ENCODE assay signal across 17 cellular contexts in genomic region chr10:44733743-44734488, GRCh38.
DNase-seq lines count a peak whose midpoint lies in the region; ATAC-seq and TF ChIP-seq lines count a peak whose summit lies in the region.
"Had no signal": no experiment of that assay in that cellular context is flagged by ENCODE, and none has a peak within 500 bp of the region (broad histone marks: within the 10 kb centered on the region; RNA-seq: fewer than 3 reads in every experiment).

No MANE protein-coding gene starts in this region.

- no peak overlapping the region for H3K9ac ChIP-seq in Loucy (ENCODE audit: low read depth, low read length, poor library complexity, severe bottlenecking)

- H3K4me3 ChIP-seq in Loucy (ENCODE audit: low read length, poor library complexity, severe bottlenecking) = no peak overlapping the region
- no peak overlapping the region for H3K4me3 ChIP-seq in epithelial cell of proximal tubule (ENCODE audit: low read depth, low read length)
- H3K4me3 ChIP-seq: right atrium auricular region, SJSA1, upper lobe of left lung had no signal

- H3K36me3 Mint-ChIP-seq in nephron (ENCODE audit: low read depth) = no peaks in the 10 kb centered on the region
- H3K36me3 Mint-ChIP-seq in stimulated activated naive B cell treated with anti-CD40 and anti-IgM and Interleukin-4, amounts not matched to agents 10 μg/mL and 1 μg/mL and 100 μg/mL, for 72 hours = peaks cover 3 to 5% of the 10 kb centered on the region in 2 donors
- no peaks in the 10 kb centered on the region for H3K36me3 Mint-ChIP-seq in effector memory CD8-positive, alpha-beta T cell (ENCODE audit: insufficient read depth)
- H3K36me3 Mint-ChIP-seq: brain had no signal

- no peak overlapping the region for H3K4me3 Mint-ChIP-seq in nephron
- no peak overlapping the region for H3K4me3 Mint-ChIP-seq in stimulated activated naive B cell treated with anti-CD40 and anti-IgM and Interleukin-4, amounts not matched to agents 10 μg/mL and 1 μg/mL and 100 μg/mL, for 72 hours
- no peak overlapping the region for H3K4me3 Mint-ChIP-seq in effector memory CD8-positive, alpha-beta T cell
- H3K4me3 Mint-ChIP-seq: brain; naive thymus-derived CD8-positive, alpha-beta T cell had no signal

- H3F3A ChIP-seq in Loucy (ENCODE audit: low read depth) = no peaks in the 10 kb centered on the region

- TF ChIP-seq CTCF in GM12873 (IDR thresholded peaks at IDR 0.05; ENCODE audit: insufficient read depth, low read depth, low read length, missing control alignments) = peak; percentile 7
- TF ChIP-seq CTCF in Loucy (conservative IDR thresholded peaks at IDR 0.05; ENCODE audit: low read length) = peak; percentile 63
- TF ChIP-seq CTCF in epithelial cell of proximal tubule (conservative IDR thresholded peaks at IDR 0.05; ENCODE audit: low read depth, low read length) = peak; percentile 53
- peak in 1 of 3 experiments; percentile 9 for TF ChIP-seq CTCF in nephron (IDR thresholded peaks at IDR 0.05; ENCODE audit: unreplicated experiment in 3 of 3)

- no peaks in the 10 kb centered on the region for H3K79me2 ChIP-seq in Loucy (ENCODE audit: insufficient read depth, low read length)

- peaks cover 9% of the 10 kb centered on the region for H3K4me1 ChIP-seq in Loucy (ENCODE audit: insufficient read depth, low read length, poor library complexity, severe bottlenecking)
- H3K4me1 ChIP-seq: right atrium auricular region, SJSA1, upper lobe of left lung had no signal

- H3K27ac Mint-ChIP-seq in nephron = peak overlapping the region in 2 of 3 experiments; percentile 41 to 44
- H3K27ac Mint-ChIP-seq in stimulated activated naive B cell treated with anti-CD40 and anti-IgM and Interleukin-4, amounts not matched to agents 10 μg/mL and 1 μg/mL and 100 μg/mL, for 72 hours = no peak overlapping the region
- H3K27ac Mint-ChIP-seq in effector memory CD8-positive, alpha-beta T cell = no peak overlapping the region
- H3K27ac Mint-ChIP-seq: brain; naive thymus-derived CD8-positive, alpha-beta T cell had no signal

- no peak overlapping the region for H3K4me2 ChIP-seq in Loucy (ENCODE audit: low read depth, low read length, poor library complexity, severe bottlenecking)

- no peak for DNase-seq in epithelial cell of proximal tubule (ENCODE audit: low read depth)
- no peak for DNase-seq in stimulated activated naive B cell treated with anti-CD40 and anti-IgM and Interleukin-4, amounts not matched to agents 10 μg/mL and 1 μg/mL and 100 μg/mL, for 72 hours
- no peak for DNase-seq in NCI-H187 treated with DMSO at 0.1 percent for 48 hours (lab: John Stamatoyannopoulos, UW)
- DNase-seq in effector memory CD8-positive, alpha-beta T cell = no peak
- DNase-seq: activated CD8-positive, alpha-beta memory T cell treated with anti-CD3 and anti-CD28 coated beads for 24 hours; activated gamma-delta T cell treated with Interleukin-2 at 50 U/mL for 16 hours; GF-D8; left colon; naive thymus-derived CD8-positive, alpha-beta T cell; stimulated activated CD4-positive, alpha-beta T cell treated with anti-CD3 and anti-CD28 coated beads, Interleukin-4, amount 100 ng/mL, for 1 hour; upper lobe of left lung had no signal

- H2AFZ ChIP-seq in Loucy (ENCODE audit: low read length) = no peak overlapping the region

- H3K27me3 ChIP-seq in Loucy (ENCODE audit: insufficient read depth, low read length, poor library complexity, severe bottlenecking) = no peaks in the 10 kb centered on the region
- H3K27me3 ChIP-seq: right atrium auricular region, SJSA1, upper lobe of left lung had no signal

- H3K27me3 Mint-ChIP-seq in nephron (ENCODE audit: low read depth) = no peaks in the 10 kb centered on the region
- H3K27me3 Mint-ChIP-seq in stimulated activated naive B cell treated with anti-CD40 and anti-IgM and Interleukin-4, amounts not matched to agents 10 μg/mL and 1 μg/mL and 100 μg/mL, for 72 hours = peaks cover 30 to 36% of the 10 kb centered on the region in 2 donors
- H3K27me3 Mint-ChIP-seq in effector memory CD8-positive, alpha-beta T cell = peaks cover 18% of the 10 kb centered on the region in 2 donors

- H3K36me3 ChIP-seq in Loucy (ENCODE audit: insufficient read depth, low read length) = no peaks in the 10 kb centered on the region
- H3K36me3 ChIP-seq: right atrium auricular region, SJSA1, upper lobe of left lung had no signal

- ATAC-seq in stimulated activated naive B cell treated with anti-CD40 and anti-IgM and Interleukin-4, amounts not matched to agents 10 μg/mL and 1 μg/mL and 100 μg/mL, for 72 hours (replicated peaks) = no peak
- ATAC-seq in effector memory CD8-positive, alpha-beta T cell (replicated peaks) = no peak
- ATAC-seq: left colon; naive thymus-derived CD8-positive, alpha-beta T cell had no signal

- H4K20me1 ChIP-seq in Loucy (ENCODE audit: insufficient read depth, low read length, poor library complexity, severe bottlenecking) = no peaks in the 10 kb centered on the region

- H3K9me2 ChIP-seq in Loucy (replicated peaks; ENCODE audit: low read depth, low read length) = no peaks in the 10 kb centered on the region

- peaks cover 15% of the 10 kb centered on the region for H3K9me3 Mint-ChIP-seq in nephron
- H3K9me3 Mint-ChIP-seq in stimulated activated naive B cell treated with anti-CD40 and anti-IgM and Interleukin-4, amounts not matched to agents 10 μg/mL and 1 μg/mL and 100 μg/mL, for 72 hours = peaks cover 6 to 7% of the 10 kb centered on the region in 2 donors
- H3K9me3 Mint-ChIP-seq in effector memory CD8-positive, alpha-beta T cell = no peaks in the 10 kb centered on the region

- no peaks in the 10 kb centered on the region for H3K9me3 ChIP-seq in Loucy (ENCODE audit: insufficient read depth, low read depth, low read length)
- H3K9me3 ChIP-seq: SJSA1, upper lobe of left lung had no signal

- H3K4me1 Mint-ChIP-seq in nephron = peaks cover 21% of the 10 kb centered on the region
- H3K4me1 Mint-ChIP-seq in stimulated activated naive B cell treated with anti-CD40 and anti-IgM and Interleukin-4, amounts not matched to agents 10 μg/mL and 1 μg/mL and 100 μg/mL, for 72 hours = no peaks in the 10 kb centered on the region
- no peaks in the 10 kb centered on the region for H3K4me1 Mint-ChIP-seq in effector memory CD8-positive, alpha-beta T cell (ENCODE audit: low read depth in 2 of 2)
- H3K4me1 Mint-ChIP-seq: brain; naive thymus-derived CD8-positive, alpha-beta T cell had no signal

Comparison
In these comparisons a context has a peak if more than half of its experiments do, and no peak if none do; other contexts are left out.
1. H3K27ac Mint-ChIP-seq: peak in nephron (2 of 3); none in stimulated activated naive B cell treated with anti-CD40 and anti-IgM and Interleukin-4, amounts not matched to agents 10 μg/mL and 1 μg/mL and 100 μg/mL, for 72 hours (single experiment) and effector memory CD8-positive, alpha-beta T cell (0 of 2).